ENCODE assay signal across 21 cellular contexts in the genomic region with DNA sequence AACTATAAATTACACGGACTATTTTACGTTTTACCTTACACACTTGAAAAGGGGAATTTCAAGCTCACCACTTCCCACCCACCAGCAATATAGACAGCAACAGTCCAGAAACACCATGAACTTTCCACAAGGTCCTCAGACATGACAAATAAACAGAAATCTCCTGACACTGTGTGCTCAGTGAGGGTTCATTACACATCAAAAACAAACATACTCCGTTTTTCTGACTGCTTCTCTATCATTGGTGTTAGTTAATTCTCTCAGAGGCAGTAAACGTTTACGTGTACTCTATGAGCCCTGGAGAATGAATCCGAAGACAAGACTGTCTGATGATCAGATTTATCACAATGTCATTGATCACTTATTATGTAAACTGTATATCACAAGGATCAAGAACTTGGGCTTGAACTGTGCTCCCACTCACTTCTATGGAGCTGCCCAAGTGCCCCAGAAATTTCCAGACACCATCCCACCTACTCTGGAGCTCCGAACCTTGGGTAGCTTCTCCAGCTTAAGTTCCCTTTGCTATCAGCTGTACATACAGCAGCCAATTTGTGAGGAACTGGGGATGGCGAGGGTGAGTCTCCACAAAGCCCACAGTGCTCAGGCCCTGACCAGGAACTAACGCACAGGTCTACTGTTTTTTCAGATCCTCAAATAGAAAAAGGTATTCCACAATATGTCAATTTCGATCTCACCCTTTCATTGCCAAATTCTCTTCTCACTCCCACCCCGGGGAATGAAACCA.
DNase-seq lines count a peak whose midpoint lies in the region; ATAC-seq and TF ChIP-seq lines count a peak whose summit lies in the region.
"Had no signal": no experiment of that assay in that cellular context is flagged by ENCODE, and none has a peak within 500 bp of the region (broad histone marks: within the 10 kb centered on the region; RNA-seq: fewer than 3 reads in every experiment).

No MANE protein-coding gene starts in this region.

- WGBS in psoas muscle, 3 donors, result 82 to 86% (median 85%) methylated on average over 11 of the region's 11 CpGs

- peaks cover 0 to 6% of the 10 kb centered on the region in 2 donors for H3K27me3 Mint-ChIP-seq in T-cell

- no peaks in the 10 kb centered on the region for H3K36me3 Mint-ChIP-seq in T-cell
- H3K36me3 Mint-ChIP-seq: CD14-positive monocyte had no signal

- peak overlapping the region; percentile 50 for H2AFZ ChIP-seq in parathyroid adenoma

- H3K4me1 ChIP-seq in parathyroid adenoma, result peaks cover 5% of the 10 kb centered on the region
- no peaks in the 10 kb centered on the region for H3K4me1 ChIP-seq in psoas muscle

- H3K9me3 Mint-ChIP-seq in T-cell, result no peaks in the 10 kb centered on the region
- H3K9me3 Mint-ChIP-seq: HFFc6 had no signal

- H3K27me3 ChIP-seq in parathyroid adenoma (ENCODE audit: control insufficient read depth, insufficient read depth, low read length), result no peaks in the 10 kb centered on the region
- no peaks in the 10 kb centered on the region for H3K27me3 ChIP-seq in psoas muscle (ENCODE audit: insufficient read depth in 3 of 3, low read length in 2 of 3)

- H3K36me3 ChIP-seq in parathyroid adenoma (ENCODE audit: control insufficient read depth, insufficient read depth, low read length) (no peaks in the 10 kb centered on the region), psoas muscle (ENCODE audit: insufficient read depth in 1 of 2, low read depth in 1 of 2) (no peaks in the 10 kb centered on the region)

- H3K4me1 Mint-ChIP-seq in T-cell, result peaks cover 0 to 6% (median 0%) of the 10 kb centered on the region in 3 donors
- H3K4me1 Mint-ChIP-seq: CD14-positive monocyte had no signal

- H3K4me3 Mint-ChIP-seq in T-cell, result no peak overlapping the region
- H3K4me3 Mint-ChIP-seq: CD14-positive monocyte, HFFc6 had no signal

- TF ChIP-seq CTCF in LNCaP clone FGC (IDR thresholded peaks at IDR 0.05; ENCODE audit: control insufficient read depth, extremely low read depth, insufficient read depth) (no peak), choroid plexus epithelial cell (conservative IDR thresholded peaks at IDR 0.05; ENCODE audit: low read depth, low read length) (no peak), parathyroid adenoma (IDR thresholded peaks at IDR 0.05) (no peak), psoas muscle (IDR thresholded peaks at IDR 0.05) (no peak)

- H3K27ac ChIP-seq in parathyroid adenoma (no peak overlapping the region), psoas muscle (no peak overlapping the region)
- H3K27ac ChIP-seq: 22Rv1 had no signal

- H3K9me3 ChIP-seq in parathyroid adenoma (ENCODE audit: control insufficient read depth, low read length) (no peaks in the 10 kb centered on the region), psoas muscle (no peaks in the 10 kb centered on the region)

- no peak overlapping the region for H3K9ac ChIP-seq in parathyroid adenoma

- intact Hi-C loops in psoas muscle (cut with DNase I), result no loop called here

- POLR2A ChIA-PET in T-cell (lab: Charles Lee), result no interaction called here

- no peak for ATAC-seq in T-cell (replicated peaks in 1 of 4)
- ATAC-seq in psoas muscle, result no peak
- ATAC-seq in GM21360 (IDR thresholded peaks at IDR 0.05; ENCODE audit: unreplicated experiment), result no peak
- ATAC-seq: Panc1 had no signal

- H3K4me2 ChIP-seq in parathyroid adenoma (ENCODE audit: low read length), result peak overlapping the region; percentile 51

- H3K79me2 ChIP-seq in parathyroid adenoma, result no peaks in the 10 kb centered on the region

- H3K27ac Mint-ChIP-seq in T-cell, result no peak overlapping the region
- H3K27ac Mint-ChIP-seq: CD14-positive monocyte, HFFc6 had no signal

- H3K4me3 ChIP-seq in LNCaP clone FGC (ENCODE audit: low read depth, low read length), result no peak overlapping the region
- no peak overlapping the region for H3K4me3 ChIP-seq in choroid plexus epithelial cell (ENCODE audit: low read depth, low read length)
- no peak overlapping the region for H3K4me3 ChIP-seq in parathyroid adenoma (ENCODE audit: low read depth, low read length)
- H3K4me3 ChIP-seq in psoas muscle, result no peak overlapping the region

- CTCF ChIA-PET in T-cell (lab: Charles Lee), result no interaction called here

- DNase-seq in NCI-H510A treated with DMSO at 0.1 percent for 48 hours (lab: John Stamatoyannopoulos, UW), result peak; percentile 39
- DNase-seq in NCI-H510A (lab: John Stamatoyannopoulos, UW), result no peak
- DNase-seq in LNCaP clone FGC (ENCODE audit: low read depth), result peak; percentile 18
- peak; percentile 38 for DNase-seq in choroid plexus epithelial cell (ENCODE audit: low read depth)
- no peak for DNase-seq in T-cell
- DNase-seq in psoas muscle, result no peak
- DNase-seq: COR-L47, DMS153, EL, H7, HFFc6, NCI-H1417 treated with DMSO at 0.1 percent for 48 hours, NCI-H1930, NCI-H345, NCI-H82, SW 1271 had no signal

Comparison
In these comparisons a context has a peak if more than half of its experiments do, and no peak if none do; other contexts are left out.
1. DNase-seq: peak in NCI-H510A treated with DMSO at 0.1 percent for 48 hours (single experiment), LNCaP clone FGC (single experiment) and choroid plexus epithelial cell (single experiment); none in NCI-H510A (single experiment), T-cell (0 of 34) and psoas muscle (0 of 2).